1 cellular context compared by ENCODE assay signal in genomic region chr3:9843715-9844438, GRCh38.
TF ChIP-seq lines count a peak whose summit lies in the region.

TSS of gene RPUSD3 (minus strand) at chr3:9844008. CDS start at chr3:9843990, 18 bp downstream.

TF ChIP-seq in K562, 482 proteins besides CTCF, POLR2A, EP300 and RAD21 (continued from another document):
- TF ChIP-seq ZBTB11 (CRISPR knock-in tag; IDR thresholded peaks at IDR 0.05) (peak in 1 of 3 experiments; percentile 44; a peak in 1 of 6 replicates), NBN (IDR thresholded peaks at IDR 0.05; ENCODE audit: low read depth) (peak; percentile 1; the same call in 1 of the 2 replicates)
